In genomic region chr19:38852231-38853044, GRCh38 we compare ENCODE assay signal across 8 cellular contexts. TPM values are rescaled to one million over a fixed set of nuclear protein-coding genes. Genes with fewer than 3 reads are reported as not detected.
DNase-seq lines count a peak whose midpoint lies in the region; ATAC-seq and TF ChIP-seq lines count a peak whose summit lies in the region.

No MANE protein-coding gene starts in this region.

- ATAC-seq in HCT116 (no peak), heart left ventricle (no peak), GM18858 (IDR thresholded peaks at IDR 0.05; ENCODE audit: unreplicated experiment) (no peak)

- H3K4me3 ChIP-seq in HCT116 (replicated peaks in 1 of 2; ENCODE audit: low read depth in 1 of 2, low read length in 2 of 2) (peak overlapping the region; percentile 56 to 84), heart left ventricle (peak overlapping the region; percentile 61 to 100 (median 90))

- H3K36me3 ChIP-seq in HCT116 (ENCODE audit: control insufficient read depth in 1 of 2, insufficient read depth in 2 of 2, low read length in 2 of 2) (peaks cover 4 to 12% of the 10 kb centered on the region in 2 experiments), heart left ventricle (peaks cover 0 to 11% (median 4%) of the 10 kb centered on the region in 9 donors)

- no peaks in the 10 kb centered on the region for H3K9me2 ChIP-seq in HCT116 (ENCODE audit: insufficient read depth)

- 1 to 2% (median 2%) methylated on average over 42 to 52 of the region's 52 CpGs for WGBS in adipose tissue, 3 donors
- 1 to 2% (median 1%) methylated on average over 44 to 52 of the region's 52 CpGs for WGBS in heart left ventricle, 4 donors

- intact Hi-C loops in HCT116 (cut with micrococcal nuclease): loop anchor here (5.0 kb wide), 1 partner anchor 170 kb away; no protein-coding TSS in a partner anchor
- intact Hi-C loops in heart left ventricle (cut with DNase I): loop anchor here in 5 of 10 donors (5.0 kb wide), 7 partner anchors 45 to 310 kb away; partner anchors contain the start of genes ACTN4 (in 2 of the 5), NFKBIB (in 2 of the 5), SIRT2 (in 2 of the 5) and MRPS12 (in 1 of the 5)

- H3K4me2 ChIP-seq in HCT116 (ENCODE audit: low read length): peak overlapping the region; percentile 99

- H3K9ac ChIP-seq in HCT116 (ENCODE audit: low read length): peak overlapping the region; percentile 96

- H3K27ac ChIP-seq in HCT116 (ENCODE audit: low read depth, low read length) (peak overlapping the region; percentile 89), adipose tissue (ENCODE audit: low read depth, low read length) (peak overlapping the region; percentile 97), heart left ventricle (peak overlapping the region; percentile 94 to 100 (median 99))

- TF ChIP-seq CTCF in HCT116 (IDR thresholded peaks at IDR 0.05 in 2 of 3, conservative IDR thresholded peaks at IDR 0.05 in 1 of 3; ENCODE audit: borderline replicate concordance in 1 of 3, insufficient read depth in 1 of 3, low read depth in 2 of 3, low read length in 2 of 3) (no peak), heart left ventricle (IDR thresholded peaks at IDR 0.05) (no peak)

- H3K27me3 ChIP-seq in HCT116 (ENCODE audit: insufficient read depth, low read length): no peaks in the 10 kb centered on the region
- no peaks in the 10 kb centered on the region for H3K27me3 ChIP-seq in heart left ventricle

- DNase-seq in AG08395 (ENCODE audit: low spot score) (peak; percentile 62), HCT116 (ENCODE audit: low read depth, low spot score) (no peak), SKM-1 treated with dmso at 0.1 percent for 144 hours (lab: John Stamatoyannopoulos, UW; ENCODE audit: unreplicated experiment) (peak; percentile 44), heart left ventricle (peak; percentile 67 to 79 (median 72)), pons (ENCODE audit: low spot score) (peak; percentile 34), NCI-H1092 treated with DMSO at 0.1 percent for 48 hours (lab: John Stamatoyannopoulos, UW) (no peak)

- H3K4me1 ChIP-seq in HCT116 (ENCODE audit: control insufficient read depth in 1 of 2, insufficient read depth in 2 of 2, low read length in 2 of 2) (peaks cover 14 to 39% of the 10 kb centered on the region in 2 experiments), heart left ventricle (peaks cover 9 to 42% (median 30%) of the 10 kb centered on the region in 12 donors)

- no peak overlapping the region for H2AFZ ChIP-seq in HCT116 (ENCODE audit: low read depth, low read length, poor library complexity, severe bottlenecking)

- peaks cover 18% of the 10 kb centered on the region for H3K79me2 ChIP-seq in HCT116 (ENCODE audit: insufficient read depth, low read length)

- no peaks in the 10 kb centered on the region for H3K9me3 ChIP-seq in HCT116 (ENCODE audit: control insufficient read depth in 1 of 2, insufficient read depth in 1 of 2, low read depth in 1 of 2, low read length in 2 of 2)
- no peaks in the 10 kb centered on the region for H3K9me3 ChIP-seq in heart left ventricle

- no TSS peak for BruUV-seq in HCT116 (replicated peaks; lab: Mats Ljungman, UMichigan)

- TF ChIP-seq RAD21 in HCT116 (IDR thresholded peaks at IDR 0.05; ENCODE audit: low read depth): no peak

- CTCF ChIA-PET in HCT116 (lab: Charles Lee): interaction anchor here (1.1 to 1.5 kb wide), 3 partner anchors 22 to 77 kb away, joined by 5 to 6 read pairs (median 5); partner anchors contain the start of genes MRPS12 and SARS2

- H4K20me1 ChIP-seq in HCT116 (ENCODE audit: insufficient read depth): 0 out of 2 replicates have a peak, but pooled peaks cover under 1% of the 10 kb centered on the region

- POLR2A ChIA-PET in HCT116 (lab: Charles Lee): interaction anchor here (1.0 to 2.4 kb wide), 3 partner anchors 8 to 35 kb away, joined by 3 to 12 read pairs (median 6); no protein-coding TSS in a partner anchor

- TF ChIP-seq POLR2A in HCT116 (IDR thresholded peaks at IDR 0.05; ENCODE audit: borderline replicate concordance, extremely low read depth, insufficient read depth, insufficient read length): no peak
- TF ChIP-seq POLR2A in heart left ventricle (IDR thresholded peaks at IDR 0.05): no peak

- RAD21 ChIA-PET in HCT116 (lab: Charles Lee; ENCODE audit: low non-redundant PET in 1 of 2, low total read pairs in 2 of 2, uncharacterized antibody in 2 of 2, unreplicated experiment in 2 of 2): no interaction called here

TF ChIP-seq in HCT116, 20 proteins besides CTCF, POLR2A, EP300 and RAD21:
- TF ChIP-seq SRF (IDR thresholded peaks at IDR 0.05; ENCODE audit: low read depth) (no peak), TCF7L2 (IDR thresholded peaks at IDR 0.05; ENCODE audit: borderline replicate concordance, extremely low read depth, insufficient read depth, insufficient read length) (no peak), JUND (IDR thresholded peaks at IDR 0.05) (no peak), REST (IDR thresholded peaks at IDR 0.05; ENCODE audit: low read depth) (no peak), SP1 (IDR thresholded peaks at IDR 0.05; ENCODE audit: low read depth) (peak; percentile 24), ZFX (IDR thresholded peaks at IDR 0.05) (no peak), YY1 (IDR thresholded peaks at IDR 0.05; ENCODE audit: extremely low read depth, insufficient replicate concordance, low read depth, low read length) (peak; percentile 11), SIN3A (IDR thresholded peaks at IDR 0.05; ENCODE audit: low read depth) (no peak), CEBPB (IDR thresholded peaks at IDR 0.05; ENCODE audit: low read depth) (no peak)

RNA-seq across cellular contexts. Expression of gene HNRNPL, which starts 2.7 kb away (rescaled TPM):
- total RNA-seq in HCT116 (2021; ENCODE audit: unreplicated experiment): 551 TPM
- 391 and 470 TPM in 2 replicates for polyA plus RNA-seq in HCT116 (2012)
- 100 to 1,000 TPM in 2 of 3 donors, 10 to 100 TPM in 1; 82.0 to 145 (median 136) TPM for polyA plus RNA-seq in adipose tissue
- total RNA-seq in heart left ventricle: 100 to 1,000 TPM in 8 of 9 donors, 10 to 100 TPM in 1; 93.6 to 256 (median 165) TPM
- polyA plus RNA-seq in heart left ventricle: 100 to 1,000 TPM; 103 to 142 TPM

RNA-seq across cellular contexts. Expression of gene ECH1, which starts 20.8 kb away (rescaled TPM):
- total RNA-seq in HCT116 (2021; ENCODE audit: unreplicated experiment): 81.3 TPM
- 110 and 119 TPM in 2 replicates for polyA plus RNA-seq in HCT116 (2012)
- polyA plus RNA-seq in adipose tissue: 100 to 1,000 TPM; 166 to 698 (median 285) TPM
- 100 to 1,000 TPM; 382 to 799 (median 564) TPM for total RNA-seq in heart left ventricle
- 1,000 to 10,000 TPM in 1 of 2 donors, 100 to 1,000 TPM in 1; 446 to 1,292 TPM for polyA plus RNA-seq in heart left ventricle

RNA-seq across cellular contexts. Expression of gene RINL, which starts 25.6 kb away (rescaled TPM):
- total RNA-seq in HCT116 (2021; ENCODE audit: unreplicated experiment): 28.6 TPM
- 27.0 and 28.7 TPM in 2 replicates for polyA plus RNA-seq in HCT116 (2012)
- 10 to 100 TPM in 2 of 3 donors, 1 to 10 TPM in 1; 7.2 to 19.3 (median 13.5) TPM for polyA plus RNA-seq in adipose tissue
- total RNA-seq in heart left ventricle: 1 to 10 TPM; 1.6 to 5.7 (median 3.3) TPM
- polyA plus RNA-seq in heart left ventricle: 10 to 100 TPM in 1 of 2 donors, 1 to 10 TPM in 1; 5.6 to 11.3 TPM

RNA-seq across cellular contexts. Expression of gene LGALS4, which starts 39.7 kb away (rescaled TPM):
- total RNA-seq in HCT116 (2021; ENCODE audit: unreplicated experiment) (0.86 TPM), heart left ventricle (1 to 10 TPM in 2 of 9 donors, under 1 TPM in 5, not detected in 2; 0.35 to 1.3 (median 0.65) TPM)
- 0.19 and 0.36 TPM in 2 replicates for polyA plus RNA-seq in HCT116 (2012)
- polyA plus RNA-seq in adipose tissue (10 to 100 TPM in 1 of 3 donors, 1 to 10 TPM in 2; 7.1 to 21.1 (median 9.2) TPM), heart left ventricle (under 1 TPM; 0.68 to 0.91 TPM)

RNA-seq across cellular contexts. Expression of gene SIRT2, which starts 47.0 kb away (rescaled TPM):
- 15.4 TPM for total RNA-seq in HCT116 (2021; ENCODE audit: unreplicated experiment)
- 13.9 and 16.3 TPM in 2 replicates for polyA plus RNA-seq in HCT116 (2012)
- 10 to 100 TPM; 27.9 to 79.1 (median 61.5) TPM for polyA plus RNA-seq in adipose tissue
- total RNA-seq in heart left ventricle: 100 to 1,000 TPM in 2 of 9 donors, 10 to 100 TPM in 7; 58.3 to 158 (median 62.4) TPM
- 100 to 1,000 TPM in 1 of 2 donors, 10 to 100 TPM in 1; 51.0 to 104 TPM for polyA plus RNA-seq in heart left ventricle

Comparison
In these comparisons a context has a peak if more than half of its experiments do, and no peak if none do; other contexts are left out.
1. DNase-seq: peak in AG08395 (single experiment), SKM-1 treated with dmso at 0.1 percent for 144 hours (single experiment), heart left ventricle (5 of 5) and pons (single experiment); none in HCT116 (single experiment) and NCI-H1092 treated with DMSO at 0.1 percent for 48 hours (single experiment).
2. Peak in every context shown above with its lines, with median percentiles within 50 percentile points of each other: H3K27ac ChIP-seq.